In the genomic region with DNA sequence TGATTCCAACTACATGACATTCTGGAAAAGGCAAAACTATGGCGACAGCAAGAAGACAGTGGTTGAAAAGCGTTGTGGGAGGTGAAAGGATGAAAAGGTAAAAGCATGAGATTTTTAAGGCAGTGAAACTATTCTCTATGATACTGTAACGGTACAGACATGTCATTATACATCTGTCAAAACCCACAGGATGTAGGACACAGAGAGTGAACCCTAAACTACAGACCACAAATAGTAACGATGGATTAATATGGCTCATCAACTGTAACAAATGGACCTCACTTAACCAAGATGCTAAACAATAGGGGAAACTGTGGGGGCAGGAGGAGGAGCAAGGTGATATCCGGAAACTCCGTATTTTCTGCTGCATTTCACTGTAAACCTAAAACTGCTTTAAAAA, we compare ENCODE assay signal across 15 cellular contexts.
DNase-seq lines count a peak whose midpoint lies in the region; ATAC-seq lines count a peak whose summit lies in the region.
"Had no signal": no experiment of that assay in that cellular context is flagged by ENCODE, and none has a peak within 500 bp of the region (broad histone marks: within the 10 kb centered on the region; RNA-seq: fewer than 3 reads in every experiment).

No MANE protein-coding gene starts in this region.

- peaks cover 6% of the 10 kb centered on the region for H3K9me3 Mint-ChIP-seq in stimulated activated effector memory CD8-positive, alpha-beta T cell treated with anti-CD3 and anti-CD28 coated beads, Interleukin-12 subunit alpha, Interleukin-12 subunit beta, amount 100 ng/mL, for 72 hours

- ATAC-seq in GM18861 (IDR thresholded peaks at IDR 0.05; ENCODE audit: unreplicated experiment) (peak; percentile 75), HG02571 (IDR thresholded peaks at IDR 0.05; ENCODE audit: unreplicated experiment) (peak; percentile 71), HG03469 (IDR thresholded peaks at IDR 0.05; ENCODE audit: unreplicated experiment) (peak; percentile 78)
- peak; percentile 98 for ATAC-seq in stimulated activated effector memory CD8-positive, alpha-beta T cell treated with anti-CD3 and anti-CD28 coated beads, Interleukin-12 subunit alpha, Interleukin-12 subunit beta, amount 100 ng/mL, for 72 hours
- ATAC-seq: HepG2 had no signal

- peaks cover 9% of the 10 kb centered on the region for H3K36me3 Mint-ChIP-seq in stimulated activated effector memory CD8-positive, alpha-beta T cell treated with anti-CD3 and anti-CD28 coated beads, Interleukin-12 subunit alpha, Interleukin-12 subunit beta, amount 100 ng/mL, for 72 hours

- H3K27ac Mint-ChIP-seq in stimulated activated effector memory CD8-positive, alpha-beta T cell treated with anti-CD3 and anti-CD28 coated beads, Interleukin-12 subunit alpha, Interleukin-12 subunit beta, amount 100 ng/mL, for 72 hours = peak overlapping the region; percentile 58
- H3K27ac Mint-ChIP-seq: activated T-cell treated with anti-CD3 and anti-CD28 coated beads, Interleukin-2, amount 50 U/mL, for 24 hours had no signal

- no peak overlapping the region for H3K4me3 Mint-ChIP-seq in stimulated activated effector memory CD8-positive, alpha-beta T cell treated with anti-CD3 and anti-CD28 coated beads, Interleukin-12 subunit alpha, Interleukin-12 subunit beta, amount 100 ng/mL, for 72 hours
- H3K4me3 Mint-ChIP-seq: activated T-cell treated with anti-CD3 and anti-CD28 coated beads, Interleukin-2, amount 50 U/mL, for 24 hours had no signal

- no peak for DNase-seq in stimulated activated effector memory CD8-positive, alpha-beta T cell treated with anti-CD3 and anti-CD28 coated beads, Interleukin-12 subunit alpha, Interleukin-12 subunit beta, amount 100 ng/mL, for 72 hours (ENCODE audit: low spot score in 2 of 2)
- DNase-seq in NCI-H446 (lab: John Stamatoyannopoulos, UW) = no peak
- no peak for DNase-seq in stimulated activated CD4-positive, alpha-beta T cell treated with anti-CD3 and anti-CD28 coated beads, Interleukin-4, amount 100 ng/mL, for 24 hours
- no peak for DNase-seq in HUDEP-2 (lab: John Stamatoyannopoulos, UW; ENCODE audit: unreplicated experiment in 76 of 76)
- DNase-seq: activated T-cell treated with anti-CD3 and anti-CD28 coated beads, Interleukin-2, amount 50 U/mL, for 24 hours; COR-L47; mesendoderm; NCI-H1694 treated with DMSO at 0.1 percent for 48 hours; NCI-H774; spleen; transverse colon had no signal

- H3K4me1 Mint-ChIP-seq in stimulated activated effector memory CD8-positive, alpha-beta T cell treated with anti-CD3 and anti-CD28 coated beads, Interleukin-12 subunit alpha, Interleukin-12 subunit beta, amount 100 ng/mL, for 72 hours = peaks cover 21% of the 10 kb centered on the region
